Comparison of ENCODE assay signal across 12 cellular contexts in the genomic region with DNA sequence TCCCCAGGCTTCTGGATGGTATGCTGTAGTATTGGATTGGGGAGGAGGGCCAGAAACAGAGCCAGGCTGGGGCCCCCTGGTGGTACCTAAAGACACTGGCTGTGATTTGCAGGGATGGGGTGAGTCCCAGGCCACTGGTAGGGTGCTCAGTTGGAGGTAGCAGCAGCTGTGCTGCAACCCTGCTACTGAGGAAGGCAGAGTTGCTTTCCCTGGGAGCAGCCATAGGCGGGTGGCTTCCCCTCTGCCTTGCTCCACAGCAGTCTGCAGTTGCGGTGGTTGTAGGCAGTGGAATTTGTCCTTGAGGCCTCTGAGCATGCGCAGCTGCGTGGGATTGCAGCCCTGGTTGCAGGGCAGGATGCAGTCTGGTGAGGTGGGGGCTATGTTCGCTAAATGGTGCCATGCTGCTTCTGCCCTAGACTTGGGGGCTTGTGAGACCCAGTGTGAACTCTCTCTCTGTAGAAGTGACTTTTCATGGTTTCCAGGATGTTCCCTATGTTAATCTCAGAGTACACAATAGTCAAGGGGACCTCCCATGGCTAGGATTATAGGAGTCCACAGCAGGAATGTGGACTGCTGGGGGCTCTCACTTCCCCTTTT. TPM values are rescaled to one million over a fixed set of nuclear protein-coding genes. Genes with fewer than 3 reads are reported as not detected.
A peak's percentile ranks its signal among the peaks of the same experiment; 100 is the strongest.
DNase-seq lines count a peak whose midpoint lies in the region; ATAC-seq, FAIRE-seq and TF ChIP-seq lines count a peak whose summit lies in the region.
"Had no signal": no experiment of that assay in that cellular context is flagged by ENCODE, and none has a peak within 500 bp of the region (broad histone marks: within the 10 kb centered on the region; RNA-seq: fewer than 3 reads in every experiment).

No MANE protein-coding gene starts in this region.

- H3K36me3 ChIP-seq in hepatocyte (replicated peaks; ENCODE audit: insufficient read depth, low read depth) (no peaks in the 10 kb centered on the region), stomach (no peaks in the 10 kb centered on the region)

- H3K4me3 ChIP-seq in NB4 (ENCODE audit: low read depth, low read length) (no peak overlapping the region), hepatocyte (no peak overlapping the region), stomach (no peak overlapping the region)

- CTCF ChIA-PET in Calu3 (lab: Charles Lee) = no interaction called here

- WGBS in hepatocyte (ENCODE audit: low lambda C conversion rate, missing lambda C conversion rate) = 22% methylated on average over 5 of the region's 5 CpGs
- 51 to 80% (median 56%) methylated on average over 3 to 5 of the region's 5 CpGs for WGBS in stomach, 5 donors

- FAIRE-seq in H54 (lab: Jason Lieb, UNC) = no peak

- no peak for TF ChIP-seq EP300 in stomach (IDR thresholded peaks at IDR 0.05)

- H3K27ac ChIP-seq in hepatocyte (no peak overlapping the region), stomach (no peak overlapping the region)

- H3K9me3 Mint-ChIP-seq in Calu3 (ENCODE audit: low read depth, unreplicated experiment) = no peaks in the 10 kb centered on the region

- TF ChIP-seq POLR2A in NB4 (IDR thresholded peaks at IDR 0.05; ENCODE audit: extremely low read depth, insufficient read length) (no peak), H54 (IDR thresholded peaks at IDR 0.05; ENCODE audit: low read depth, low read length) (no peak), stomach (IDR thresholded peaks at IDR 0.05) (no peak)

- H4K20me1 ChIP-seq in hepatocyte (ENCODE audit: insufficient read depth, poor library complexity, severe bottlenecking) = no peaks in the 10 kb centered on the region

- H3K27me3 ChIP-seq in hepatocyte (no peaks in the 10 kb centered on the region), stomach (no peaks in the 10 kb centered on the region)

- H3K9me2 ChIP-seq in hepatocyte (replicated peaks; ENCODE audit: insufficient read depth) = no peaks in the 10 kb centered on the region

- H3K4me2 ChIP-seq in hepatocyte = peak overlapping the region; percentile 51

- no TSS peak for BruUV-seq in Calu3 (replicated peaks; lab: Mats Ljungman, UMichigan)

- peak; percentile 27 for DNase-seq in Calu3
- peak; percentile 9 for DNase-seq in NB4 (ENCODE audit: low read depth)
- DNase-seq in hepatocyte (ENCODE audit: low spot score) = peak; percentile 46
- no peak for DNase-seq in H54 (ENCODE audit: insufficient read length, low spot score)
- no peak for DNase-seq in NCI-H1092 treated with DMSO at 0.1 percent for 48 hours (lab: John Stamatoyannopoulos, UW)
- no peak for DNase-seq in stomach
- DNase-seq: activated CD4-positive, alpha-beta T cell treated with anti-CD3 and anti-CD28 coated beads, Interleukin-2, amount 50 U/mL, for 4 hours; central memory CD4-positive, alpha-beta T cell; NCI-H69 had no signal

- no peak overlapping the region for H3K4me3 Mint-ChIP-seq in Calu3 (ENCODE audit: low read depth, unreplicated experiment)

- no peak overlapping the region for H2AFZ ChIP-seq in hepatocyte

- H3K4me1 ChIP-seq in hepatocyte (ENCODE audit: insufficient read depth) (no peaks in the 10 kb centered on the region), stomach (no peaks in the 10 kb centered on the region)

- H3K9me3 ChIP-seq in hepatocyte (ENCODE audit: low read depth) (no peaks in the 10 kb centered on the region), stomach (peaks cover 0 to 5% (median 0%) of the 10 kb centered on the region in 4 donors)

- no peaks in the 10 kb centered on the region for H3K27me3 Mint-ChIP-seq in Calu3 (ENCODE audit: unreplicated experiment)

- intact Hi-C loops in Calu3 (cut with micrococcal nuclease; ENCODE audit: unreplicated experiment) (loop anchor here (1.0 kb wide), 1 partner anchor 792 kb away; no protein-coding TSS in a partner anchor), stomach (cut with DNase I; ENCODE audit: low total_unique reads) (no loop called here)

- H3K27ac Mint-ChIP-seq in Calu3 (ENCODE audit: unreplicated experiment) = no peak overlapping the region

- no peaks in the 10 kb centered on the region for H3K79me2 ChIP-seq in hepatocyte

- ATAC-seq in GM21526 (IDR thresholded peaks at IDR 0.05; ENCODE audit: low FRiP score, unreplicated experiment) = peak; percentile 62
- ATAC-seq in GM19035 (IDR thresholded peaks at IDR 0.05; ENCODE audit: unreplicated experiment) = no peak
- ATAC-seq: left lobe of liver had no signal

- TF ChIP-seq CTCF in Calu3 (IDR thresholded peaks at IDR 0.05; ENCODE audit: unreplicated experiment) (peak; percentile 24), NB4 (IDR thresholded peaks at IDR 0.05; ENCODE audit: low read depth, low read length) (peak; percentile 19), hepatocyte (IDR thresholded peaks at IDR 0.05; ENCODE audit: poor library complexity) (peak; percentile 16), stomach (IDR thresholded peaks at IDR 0.05) (no peak)

- no peaks in the 10 kb centered on the region for H3K36me3 Mint-ChIP-seq in Calu3 (ENCODE audit: insufficient read depth, unreplicated experiment)

- no peaks in the 10 kb centered on the region for H3K4me1 Mint-ChIP-seq in Calu3 (ENCODE audit: low read depth, unreplicated experiment)

RNA-seq across cellular contexts. Expression of a gene that starts 38.9 kb away (rescaled TPM):
- 0.98 and 1.1 TPM in 2 replicates for total RNA-seq in Calu3 (2022)
- 1.1 and 1.6 TPM in 2 replicates for total RNA-seq in hepatocyte
- 0.07 and 0.33 TPM in 2 replicates for polyA plus RNA-seq in hepatocyte
- under 1 TPM in 2 of 5 donors, not detected in 3; 0.29 to 0.55 TPM for total RNA-seq in stomach
- under 1 TPM in 1 of 3 donors, not detected in 2; 0.05 TPM for polyA plus RNA-seq in stomach

Comparison
In these comparisons a context has a peak if more than half of its experiments do, and no peak if none do; other contexts are left out.
1. DNase-seq: peak in Calu3 (single experiment), NB4 (single experiment) and hepatocyte (single experiment); none in H54 (single experiment), NCI-H1092 treated with DMSO at 0.1 percent for 48 hours (single experiment) and stomach (single experiment).
2. CTCF ChIP-seq: peak in Calu3 (single experiment), NB4 (single experiment) and hepatocyte (single experiment); none in stomach (0 of 7).